ENCODE assay signal across 9 cellular contexts in the genomic region with DNA sequence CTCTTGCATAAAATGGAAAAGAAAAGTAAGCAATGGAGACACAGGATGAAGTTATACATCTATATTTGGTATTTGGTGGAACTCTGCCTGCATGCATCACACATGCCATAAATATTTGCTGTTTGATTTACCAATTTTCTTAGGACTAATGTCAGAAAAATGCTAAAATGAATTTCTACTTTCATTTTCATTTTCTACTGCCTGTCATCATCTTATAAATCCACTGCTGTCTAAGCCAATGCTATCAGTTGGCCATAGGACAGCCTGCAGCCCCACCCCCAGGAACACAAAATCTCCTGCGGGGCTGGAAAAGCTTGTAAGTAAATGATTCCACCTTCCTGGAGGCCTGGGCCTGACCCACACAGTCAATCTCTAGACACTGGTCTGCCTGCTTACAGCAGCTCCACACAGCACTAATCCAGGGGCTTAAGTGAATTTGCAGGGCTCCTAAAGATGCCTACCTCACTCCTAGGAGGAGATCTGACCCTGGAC.
A peak's percentile ranks its signal among the peaks of the same experiment; 100 is the strongest.
DNase-seq lines count a peak whose midpoint lies in the region; ATAC-seq and TF ChIP-seq lines count a peak whose summit lies in the region.
"Had no signal": no experiment of that assay in that cellular context is flagged by ENCODE, and none has a peak within 500 bp of the region (broad histone marks: within the 10 kb centered on the region; RNA-seq: fewer than 3 reads in every experiment).

No MANE protein-coding gene starts in this region.

- no peak for TF ChIP-seq POLR2A in gastrocnemius medialis (IDR thresholded peaks at IDR 0.05)

- H3K9me3 ChIP-seq in CD4-positive, alpha-beta T cell (ENCODE audit: control insufficient read depth, low read length), result no peaks in the 10 kb centered on the region
- H3K9me3 ChIP-seq in gastrocnemius medialis, result no peaks in the 10 kb centered on the region

- CTCF ChIA-PET in CD4-positive, alpha-beta T cell (lab: Charles Lee), result no interaction called here

- no peak overlapping the region for H3K27ac ChIP-seq in CD4-positive, alpha-beta T cell (ENCODE audit: low read depth, low read length)
- no peak overlapping the region for H3K27ac ChIP-seq in gastrocnemius medialis

- no peaks in the 10 kb centered on the region for H3K36me3 ChIP-seq in gastrocnemius medialis

- POLR2A ChIA-PET in CD4-positive, alpha-beta T cell (lab: Charles Lee), result no interaction called here

- no peak for DNase-seq in CD4-positive, alpha-beta T cell
- DNase-seq in LHCN-M2 (ENCODE audit: low read depth) (peak; percentile 80), chondrocyte (ENCODE audit: low spot score) (no peak), myocyte (ENCODE audit: low read depth) (peak; percentile 34), gastrocnemius medialis (no peak), hippocampal formation (lab: John Stamatoyannopoulos, UW) (no peak), HuH-7 (ENCODE audit: low spot score) (no peak)

- ATAC-seq in CD4-positive, alpha-beta T cell (ENCODE audit: poor library complexity), result no peak
- ATAC-seq in gastrocnemius medialis, result no peak
- ATAC-seq in esophagus mucosa, result no peak
- ATAC-seq: Panc1 had no signal

- peaks cover 3 to 12% of the 10 kb centered on the region in 2 donors for H3K4me1 ChIP-seq in gastrocnemius medialis

- in situ Hi-C loops in gastrocnemius medialis (cut with MboI; ENCODE audit: low sequenced_read_pairs in 4 of 4), result no loop called here

- no peak overlapping the region for H3K4me3 ChIP-seq in gastrocnemius medialis

- no peak overlapping the region for H3K27ac Mint-ChIP-seq in CD4-positive, alpha-beta T cell
- H3K27ac Mint-ChIP-seq in chondrocyte (ENCODE audit: unreplicated experiment), result peak overlapping the region; percentile 82

- no peak for TF ChIP-seq CTCF in CD4-positive, alpha-beta T cell (IDR thresholded peaks at IDR 0.05)
- TF ChIP-seq CTCF in chondrocyte (IDR thresholded peaks at IDR 0.05) (peak; percentile 32), gastrocnemius medialis (IDR thresholded peaks at IDR 0.05 in 4 of 5, conservative IDR thresholded peaks at IDR 0.05 in 1 of 5) (no peak)

- H3K9me3 Mint-ChIP-seq in CD4-positive, alpha-beta T cell, result no peaks in the 10 kb centered on the region
- H3K9me3 Mint-ChIP-seq in chondrocyte (ENCODE audit: low read depth), result no peaks in the 10 kb centered on the region

- intact Hi-C loops in CD4-positive, alpha-beta T cell (cut with DNase I, micrococcal nuclease), result no loop called here
- intact Hi-C loops in gastrocnemius medialis (cut with DNase I; ENCODE audit: low total_unique reads), result no loop called here

- no peaks in the 10 kb centered on the region for H3K36me3 Mint-ChIP-seq in CD4-positive, alpha-beta T cell (ENCODE audit: low read depth)
- H3K36me3 Mint-ChIP-seq in chondrocyte (ENCODE audit: low read depth), result no peaks in the 10 kb centered on the region

- H3K27me3 ChIP-seq in CD4-positive, alpha-beta T cell (ENCODE audit: control insufficient read depth, insufficient read depth, low read length), result no peaks in the 10 kb centered on the region
- no peaks in the 10 kb centered on the region for H3K27me3 ChIP-seq in gastrocnemius medialis

- H3K4me1 Mint-ChIP-seq in CD4-positive, alpha-beta T cell (ENCODE audit: low read depth), result peaks cover 11% of the 10 kb centered on the region
- peaks cover 28% of the 10 kb centered on the region for H3K4me1 Mint-ChIP-seq in chondrocyte (ENCODE audit: low read depth)

- peaks cover 5% of the 10 kb centered on the region for H3K27me3 Mint-ChIP-seq in CD4-positive, alpha-beta T cell
- no peaks in the 10 kb centered on the region for H3K27me3 Mint-ChIP-seq in chondrocyte (ENCODE audit: low read depth)

- H3K4me3 Mint-ChIP-seq in CD4-positive, alpha-beta T cell, result peak overlapping the region; percentile 21
- H3K4me3 Mint-ChIP-seq in chondrocyte (ENCODE audit: unreplicated experiment), result peak overlapping the region; percentile 31

Comparison
In these comparisons a context has a peak if more than half of its experiments do, and no peak if none do; other contexts are left out.
1. DNase-seq: peak in LHCN-M2 (single experiment) and myocyte (single experiment); none in CD4-positive, alpha-beta T cell (0 of 10), chondrocyte (single experiment), gastrocnemius medialis (0 of 2), hippocampal formation (0 of 2) and HuH-7 (single experiment).